Comparison of ENCODE assay signal across 11 cellular contexts in genomic region chr17:18682671-18683070, GRCh38. TPM values are rescaled to one million over a fixed set of nuclear protein-coding genes. Genes with fewer than 3 reads are reported as not detected.
DNase-seq lines count a peak whose midpoint lies in the region; ATAC-seq and TF ChIP-seq lines count a peak whose summit lies in the region.
"Not testable (repeated sequence)": the region's sequence is repeated elsewhere in the genome, so short reads cannot be mapped to it uniquely, and the experiment has no call there.
"Had no signal": no experiment of that assay in that cellular context is flagged by ENCODE, and none has a peak within 500 bp of the region (broad histone marks: within the 10 kb centered on the region; RNA-seq: fewer than 3 reads in every experiment).

No MANE protein-coding gene starts in this region.

- not testable (repeated sequence) for DNase-seq in Calu3; PC-3; activated T-cell treated with anti-CD3 and anti-CD28 coated beads, Interleukin-2, amount 50 U/mL, for 72 hours; right atrium auricular region (ENCODE audit: low spot score)
- DNase-seq in choroid plexus epithelial cell (ENCODE audit: low read depth), result peak; percentile 2

- intact Hi-C loops in Calu3 (cut with micrococcal nuclease; ENCODE audit: unreplicated experiment); PC-3 (cut with micrococcal nuclease): not testable (repeated sequence)

- POLR2A ChIA-PET in HEK293 (lab: Yijun Ruan, JAX), result interaction anchor here (0.5 to 1.1 kb wide), 4 partner anchors 15 to 226 kb away, joined by 3 to 7 read pairs (median 5); partner anchors contain the start of gene PRPSAP2
- POLR2A ChIA-PET in PC-3 (lab: Charles Lee; ENCODE audit: unreplicated experiment), result not testable (repeated sequence)

- peaks cover 0 to 20% of the 10 kb centered on the region in 2 experiments; a peak in 1 of 3 replicates for H3K36me3 ChIP-seq in HEK293 (ENCODE audit: control insufficient read depth in 2 of 2, insufficient read depth in 1 of 2, low read length in 2 of 2)
- H3K36me3 ChIP-seq in PC-3 (ENCODE audit: low read depth, low read length); right atrium auricular region: not testable (repeated sequence)

- BruUV-seq in Calu3 (replicated peaks; lab: Mats Ljungman, UMichigan); PC-3 (replicated peaks; lab: Mats Ljungman, UMichigan): not testable (repeated sequence)

- not testable (repeated sequence) for H3K27me3 ChIP-seq in PC-3 (ENCODE audit: low read length); right atrium auricular region

- not testable (repeated sequence) for H3K27me3 Mint-ChIP-seq in Calu3 (ENCODE audit: unreplicated experiment); activated T-cell treated with anti-CD3 and anti-CD28 coated beads, Interleukin-2, amount 50 U/mL, for 72 hours (ENCODE audit: low read depth); nephron (ENCODE audit: low read depth); stimulated activated naive CD8-positive, alpha-beta T cell treated with anti-CD3 and anti-CD28 coated beads, Interleukin-15, Interleukin-2, amounts not matched to agents 100 ng/mL and 50 ng/mL, for 24 hours

- TF ChIP-seq CTCF in Calu3 (IDR thresholded peaks at IDR 0.05; ENCODE audit: unreplicated experiment); HEK293 (tag by site-specific recombination; IDR thresholded peaks at IDR 0.05); PC-3 (conservative IDR thresholded peaks at IDR 0.05; ENCODE audit: low read depth, low read length); choroid plexus epithelial cell (conservative IDR thresholded peaks at IDR 0.05; ENCODE audit: low read depth, low read length); right atrium auricular region (IDR thresholded peaks at IDR 0.05); nephron (IDR thresholded peaks at IDR 0.05; ENCODE audit: unreplicated experiment in 3 of 3): not testable (repeated sequence)

- not testable (repeated sequence) for H3K79me2 ChIP-seq in PC-3 (ENCODE audit: low read length)

- H3K9me3 Mint-ChIP-seq in Calu3 (ENCODE audit: low read depth, unreplicated experiment); activated T-cell treated with anti-CD3 and anti-CD28 coated beads, Interleukin-2, amount 50 U/mL, for 72 hours; nephron; stimulated activated naive CD8-positive, alpha-beta T cell treated with anti-CD3 and anti-CD28 coated beads, Interleukin-15, Interleukin-2, amounts not matched to agents 100 ng/mL and 50 ng/mL, for 24 hours: not testable (repeated sequence)

- not testable (repeated sequence) for H3F3A ChIP-seq in PC-3 (ENCODE audit: low read length, unreplicated experiment)

- H3K4me1 ChIP-seq in HEK293 (ENCODE audit: control insufficient read depth, insufficient read depth, low read length); PC-3 (ENCODE audit: insufficient read depth, low read length); right atrium auricular region: not testable (repeated sequence)

- not testable (repeated sequence) for H3K36me3 Mint-ChIP-seq in Calu3 (ENCODE audit: insufficient read depth, unreplicated experiment); activated T-cell treated with anti-CD3 and anti-CD28 coated beads, Interleukin-2, amount 50 U/mL, for 72 hours (ENCODE audit: insufficient read depth in 2 of 2)
- H3K36me3 Mint-ChIP-seq in nephron (ENCODE audit: low read depth), result peaks cover 32% of the 10 kb centered on the region
- peaks cover 18% of the 10 kb centered on the region for H3K36me3 Mint-ChIP-seq in stimulated activated naive CD8-positive, alpha-beta T cell treated with anti-CD3 and anti-CD28 coated beads, Interleukin-15, Interleukin-2, amounts not matched to agents 100 ng/mL and 50 ng/mL, for 24 hours (ENCODE audit: low read depth)

- H3K27ac ChIP-seq in HEK293 (ENCODE audit: extremely low read depth, low read depth, low read length), result peak overlapping the region; percentile 41; the same call in 1 of the 2 replicates
- not testable (repeated sequence) for H3K27ac ChIP-seq in PC-3 (ENCODE audit: low read length)
- peak overlapping the region in 1 of 2 donors; percentile 26 for H3K27ac ChIP-seq in right atrium auricular region

- not testable (repeated sequence) for H4K20me1 ChIP-seq in PC-3 (ENCODE audit: low read length)

- peak overlapping the region; percentile 38; the same call in 1 of the 2 replicates for H2AFZ ChIP-seq in PC-3 (ENCODE audit: low read length)

- not testable (repeated sequence) for H3K4me1 Mint-ChIP-seq in Calu3 (ENCODE audit: low read depth, unreplicated experiment); activated T-cell treated with anti-CD3 and anti-CD28 coated beads, Interleukin-2, amount 50 U/mL, for 72 hours (ENCODE audit: low read depth); nephron; stimulated activated naive CD8-positive, alpha-beta T cell treated with anti-CD3 and anti-CD28 coated beads, Interleukin-15, Interleukin-2, amounts not matched to agents 100 ng/mL and 50 ng/mL, for 24 hours (ENCODE audit: low read depth)

- H3K4me3 ChIP-seq in HEK293 (ENCODE audit: low read depth, low read length); PC-3 (ENCODE audit: low read length): not testable (repeated sequence)
- H3K4me3 ChIP-seq in choroid plexus epithelial cell (ENCODE audit: low read depth, low read length), result peak overlapping the region; percentile 6
- H3K4me3 ChIP-seq in right atrium auricular region, result peak overlapping the region; percentile 55 to 59

- peak overlapping the region; percentile 72 for H3K4me3 Mint-ChIP-seq in Calu3 (ENCODE audit: low read depth, unreplicated experiment)
- peak overlapping the region; percentile 85 to 89 for H3K4me3 Mint-ChIP-seq in activated T-cell treated with anti-CD3 and anti-CD28 coated beads, Interleukin-2, amount 50 U/mL, for 72 hours
- peak overlapping the region; percentile 88 to 94 (median 89) for H3K4me3 Mint-ChIP-seq in nephron
- H3K4me3 Mint-ChIP-seq in stimulated activated naive CD8-positive, alpha-beta T cell treated with anti-CD3 and anti-CD28 coated beads, Interleukin-15, Interleukin-2, amounts not matched to agents 100 ng/mL and 50 ng/mL, for 24 hours, result peak overlapping the region; percentile 68

- not testable (repeated sequence) for H3K27ac Mint-ChIP-seq in Calu3 (ENCODE audit: unreplicated experiment); stimulated activated naive CD8-positive, alpha-beta T cell treated with anti-CD3 and anti-CD28 coated beads, Interleukin-15, Interleukin-2, amounts not matched to agents 100 ng/mL and 50 ng/mL, for 24 hours
- peak overlapping the region; percentile 81 for H3K27ac Mint-ChIP-seq in activated T-cell treated with anti-CD3 and anti-CD28 coated beads, Interleukin-2, amount 50 U/mL, for 72 hours
- H3K27ac Mint-ChIP-seq in nephron, result peak overlapping the region; percentile 88 to 95 (median 93)

- peak overlapping the region; percentile 48 for H3K4me2 ChIP-seq in PC-3 (ENCODE audit: low read length)

- peak; percentile 53 for ATAC-seq in PC-3
- ATAC-seq in activated T-cell treated with anti-CD3 and anti-CD28 coated beads, Interleukin-2, amount 50 U/mL, for 72 hours (replicated peaks in 1 of 2), result not testable (repeated sequence)

- not testable (repeated sequence) for H3K9me3 ChIP-seq in HEK293 (ENCODE audit: control insufficient read depth, insufficient read depth, low read depth, low read length); PC-3 (ENCODE audit: low read length); right atrium auricular region

- CTCF ChIA-PET in Calu3 (lab: Charles Lee); PC-3 (lab: Charles Lee): not testable (repeated sequence)
- CTCF ChIA-PET in HEK293 (lab: Yijun Ruan, JAX), result interaction anchor here (0.7 kb wide), 1 partner anchor 1159 kb away, joined by 3 read pairs; no protein-coding TSS in a partner anchor

- not testable (repeated sequence) for H3K9ac ChIP-seq in PC-3 (ENCODE audit: low read length)

- not testable (repeated sequence) for H3K9me2 ChIP-seq in PC-3 (replicated peaks; ENCODE audit: low read length)

RNA-seq across cellular contexts. Expression of gene FOXO3B, which starts 0.6 kb away (rescaled TPM):
- total RNA-seq in Calu3 (2022), result 2.3 and 3.2 TPM in 2 replicates
- 3.5 and 4.4 TPM in 2 replicates for total RNA-seq in PC-3 (2014; rRNA removed)
- 1 to 10 TPM; 4.0 to 4.3 TPM for total RNA-seq in activated T-cell treated with anti-CD3 and anti-CD28 coated beads, Interleukin-2, amount 50 U/mL, for 72 hours
- 1 to 10 TPM; 4.7 to 8.5 TPM for total RNA-seq in right atrium auricular region

RNA-seq across cellular contexts. Expression of gene TBC1D28, which starts 38.5 kb away (rescaled TPM):
- total RNA-seq in Calu3 (2022), result not detected in 2 replicates
- total RNA-seq in PC-3 (2014; rRNA removed), result not detected in 2 replicates
- total RNA-seq in activated T-cell treated with anti-CD3 and anti-CD28 coated beads, Interleukin-2, amount 50 U/mL, for 72 hours, result not detected
- total RNA-seq in right atrium auricular region, result not detected
- total RNA-seq: body of pancreas, esophagus mucosa, Right ventricle myocardium superior had no signal
